1 cellular context compared by ENCODE assay signal in the genomic region with DNA sequence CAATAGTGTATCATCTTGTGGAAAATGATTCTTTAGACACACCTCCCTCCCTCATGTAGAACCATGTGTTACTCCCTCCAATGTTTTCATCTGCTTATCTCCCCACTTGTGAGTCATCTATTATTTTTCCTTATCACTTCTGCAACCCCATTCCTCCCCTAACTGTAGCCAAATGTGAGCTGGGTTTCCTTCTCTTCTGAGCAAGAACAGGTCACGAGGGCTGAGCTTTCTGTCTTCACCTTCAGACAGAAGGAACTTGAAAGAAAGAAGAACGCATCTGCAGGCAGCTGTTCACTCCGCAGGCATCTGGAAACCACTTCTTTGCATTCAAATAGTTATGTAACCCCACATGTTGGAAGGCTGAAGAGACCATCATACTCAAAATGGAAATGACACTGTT.
TF ChIP-seq lines count a peak whose summit lies in the region.

No MANE protein-coding gene starts in this region.

TF ChIP-seq in GM12878, 131 proteins besides CTCF, POLR2A, EP300 and RAD21 (continued from another document):
- TF ChIP-seq, protein P1, sequence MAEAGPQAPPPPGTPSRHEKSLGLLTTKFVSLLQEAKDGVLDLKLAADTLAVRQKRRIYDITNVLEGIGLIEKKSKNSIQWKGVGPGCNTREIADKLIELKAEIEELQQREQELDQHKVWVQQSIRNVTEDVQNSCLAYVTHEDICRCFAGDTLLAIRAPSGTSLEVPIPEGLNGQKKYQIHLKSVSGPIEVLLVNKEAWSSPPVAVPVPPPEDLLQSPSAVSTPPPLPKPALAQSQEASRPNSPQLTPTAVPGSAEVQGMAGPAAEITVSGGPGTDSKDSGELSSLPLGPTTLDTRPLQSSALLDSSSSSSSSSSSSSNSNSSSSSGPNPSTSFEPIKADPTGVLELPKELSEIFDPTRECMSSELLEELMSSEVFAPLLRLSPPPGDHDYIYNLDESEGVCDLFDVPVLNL (IDR thresholded peaks at IDR 0.05; ENCODE audit: low read depth, low read length) = no peak
- TF ChIP-seq ZBTB33 (IDR thresholded peaks at IDR 0.05) (no peak), ZBTB11 (CRISPR knock-in tag; IDR thresholded peaks at IDR 0.05) (no peak), ZNF207 (IDR thresholded peaks at IDR 0.05; ENCODE audit: borderline replicate concordance) (no peak), TCF3 (IDR thresholded peaks at IDR 0.05; ENCODE audit: borderline replicate concordance, insufficient read depth, low read depth, low read length) (no peak), ESRRA (IDR thresholded peaks at IDR 0.05; ENCODE audit: low read length) (no peak), ZBED1 (IDR thresholded peaks at IDR 0.05; ENCODE audit: borderline replicate concordance) (no peak), HCFC1 (IDR thresholded peaks at IDR 0.05; ENCODE audit: low read length) (no peak), CBFB (IDR thresholded peaks at IDR 0.05; ENCODE audit: low read depth) (no peak), ZBTB40 (IDR thresholded peaks at IDR 0.05; ENCODE audit: borderline replicate concordance) (no peak), MXI1 (IDR thresholded peaks at IDR 0.05; ENCODE audit: low read depth, low read length) (no peak)
TF ChIP-seq in GM12878: peak in this region for 0.
